In genomic region chr10:71714592-71714991, GRCh38 we compare ENCODE assay signal across 8 cellular contexts. TPM values are rescaled to one million over a fixed set of nuclear protein-coding genes. Genes with fewer than 3 reads are reported as not detected.
DNase-seq lines count a peak whose midpoint lies in the region; ATAC-seq and TF ChIP-seq lines count a peak whose summit lies in the region.
"Had no signal": no experiment of that assay in that cellular context is flagged by ENCODE, and none has a peak within 500 bp of the region (broad histone marks: within the 10 kb centered on the region; RNA-seq: fewer than 3 reads in every experiment).

No MANE protein-coding gene starts in this region.

- peak overlapping the region; percentile 16 for H3K4me3 ChIP-seq in CD8-positive, alpha-beta memory T cell (ENCODE audit: low read length)
- H3K4me3 ChIP-seq in spleen = peak overlapping the region in 2 of 8 donors; percentile 27 to 48
- H3K4me3 ChIP-seq in OCI-LY7 (ENCODE audit: low read depth, low read length, poor library complexity, severe bottlenecking) = no peak overlapping the region

- TF ChIP-seq POLR2A in spleen (IDR thresholded peaks at IDR 0.05) = no peak

- ATAC-seq in activated CD8-positive, alpha-beta T cell treated with anti-CD3 and anti-CD28 coated beads, Interleukin-2, amount 10 ng/mL, durations not matched to agents 7 days and 5 days = no peak
- no peak for ATAC-seq in GM21381 (IDR thresholded peaks at IDR 0.05; ENCODE audit: unreplicated experiment)

- H3K27me3 ChIP-seq in CD8-positive, alpha-beta memory T cell (ENCODE audit: insufficient read depth, low read length, poor library complexity, severe bottlenecking) = no peaks in the 10 kb centered on the region
- H3K27me3 ChIP-seq in spleen (replicated peaks in 1 of 7) = no peaks in the 10 kb centered on the region

- no peak overlapping the region for H2AFZ ChIP-seq in OCI-LY7 (ENCODE audit: low read length)

- no peak for DNase-seq in CD8-positive, alpha-beta memory T cell
- no peak for DNase-seq in activated CD8-positive, alpha-beta T cell treated with anti-CD3 and anti-CD28 coated beads, Interleukin-2, amount 10 ng/mL, durations not matched to agents 7 days and 5 days
- DNase-seq in immature natural killer cell (no peak), spleen (no peak), OCI-LY7 (ENCODE audit: low spot score) (no peak), DMS 273 treated with DMSO at 0.1 percent for 48 hours (lab: John Stamatoyannopoulos, UW) (no peak)
- DNase-seq: DMS79 had no signal

- H3K27ac Mint-ChIP-seq in CD8-positive, alpha-beta memory T cell = peak overlapping the region; percentile 97 to 100 (median 99)
- H3K27ac Mint-ChIP-seq in activated CD8-positive, alpha-beta T cell treated with anti-CD3 and anti-CD28 coated beads, Interleukin-2, amount 10 ng/mL, durations not matched to agents 7 days and 5 days = peak overlapping the region; percentile 99
- H3K27ac Mint-ChIP-seq in immature natural killer cell = peak overlapping the region in 5 of 6 donors; percentile 69 to 99 (median 79)

- WGBS in spleen, 5 donors = 13 to 67% (median 66%) methylated on average over 1 to 5 of the region's 5 CpGs

- no peaks in the 10 kb centered on the region for H3K36me3 ChIP-seq in CD8-positive, alpha-beta memory T cell (ENCODE audit: insufficient read depth, low read length)
- H3K36me3 ChIP-seq in spleen (no peaks in the 10 kb centered on the region), OCI-LY7 (ENCODE audit: insufficient read depth, low read length) (no peaks in the 10 kb centered on the region)

- no peaks in the 10 kb centered on the region for H4K20me1 ChIP-seq in OCI-LY7 (ENCODE audit: insufficient read depth, low read length)

- H3K27me3 Mint-ChIP-seq in CD8-positive, alpha-beta memory T cell = no peaks in the 10 kb centered on the region
- H3K27me3 Mint-ChIP-seq in activated CD8-positive, alpha-beta T cell treated with anti-CD3 and anti-CD28 coated beads, Interleukin-2, amount 10 ng/mL, durations not matched to agents 7 days and 5 days (ENCODE audit: low read depth) = no peaks in the 10 kb centered on the region
- H3K27me3 Mint-ChIP-seq in immature natural killer cell (ENCODE audit: low read depth in 3 of 3) = no peaks in the 10 kb centered on the region

- POLR2A ChIA-PET in CD8-positive, alpha-beta memory T cell (lab: Charles Lee) = interaction anchor here (1.3 kb wide), 1 partner anchor 8 kb away, joined by 3 read pairs; no protein-coding TSS in a partner anchor
- POLR2A ChIA-PET in activated CD8-positive, alpha-beta T cell treated with anti-CD3 and anti-CD28 coated beads, Interleukin-2, amount 10 ng/mL, durations not matched to agents 7 days and 5 days (lab: Charles Lee) = interaction anchor here (0.6 to 3.0 kb wide), 4 partner anchors 9 to 59 kb away, joined by 4 to 13 read pairs (median 4); partner anchors contain the start of gene VSIR
- POLR2A ChIA-PET in OCI-LY7 (lab: Charles Lee) = interaction anchor here (1.3 kb wide), 1 partner anchor 16 kb away, joined by 3 read pairs; no protein-coding TSS in a partner anchor

- H3K4me1 Mint-ChIP-seq in CD8-positive, alpha-beta memory T cell = peaks cover 50 to 78% (median 55%) of the 10 kb centered on the region in 3 donors
- H3K4me1 Mint-ChIP-seq in activated CD8-positive, alpha-beta T cell treated with anti-CD3 and anti-CD28 coated beads, Interleukin-2, amount 10 ng/mL, durations not matched to agents 7 days and 5 days (ENCODE audit: low read depth) = peaks cover 58% of the 10 kb centered on the region
- H3K4me1 Mint-ChIP-seq in immature natural killer cell = peaks cover 27% of the 10 kb centered on the region in 2 donors

- intact Hi-C loops in spleen (cut with DNase I; ENCODE audit: low total_unique reads) (no loop called here), OCI-LY7 (cut with micrococcal nuclease; ENCODE audit: unreplicated experiment) (loop anchor here (5.0 kb wide), 1 partner anchor 58 kb away; the partner anchor contains the start of gene VSIR)

- TF ChIP-seq CTCF in spleen (IDR thresholded peaks at IDR 0.05 in 8 of 11, conservative IDR thresholded peaks at IDR 0.05 in 3 of 11) (no peak), OCI-LY7 (conservative IDR thresholded peaks at IDR 0.05; ENCODE audit: low read length) (no peak)

- peak overlapping the region; percentile 66 for H3K27ac ChIP-seq in CD8-positive, alpha-beta memory T cell (ENCODE audit: low read depth, low read length)
- H3K27ac ChIP-seq in spleen (peak overlapping the region; percentile 81 to 89 (median 86)), OCI-LY7 (ENCODE audit: low read depth, low read length, poor library complexity, severe bottlenecking) (no peak overlapping the region)

- no TSS peak for BruUV-seq in OCI-LY7 (replicated peaks; lab: Mats Ljungman, UMichigan)

- H3K9me2 ChIP-seq in OCI-LY7 (ENCODE audit: insufficient read depth, low read length) = no peaks in the 10 kb centered on the region

- H3K9me3 ChIP-seq in CD8-positive, alpha-beta memory T cell (ENCODE audit: low read length) = no peaks in the 10 kb centered on the region
- H3K9me3 ChIP-seq in spleen (no peaks in the 10 kb centered on the region), OCI-LY7 (ENCODE audit: low read length) (no peaks in the 10 kb centered on the region)

- H3K9me3 Mint-ChIP-seq in CD8-positive, alpha-beta memory T cell = no peaks in the 10 kb centered on the region
- H3K9me3 Mint-ChIP-seq in activated CD8-positive, alpha-beta T cell treated with anti-CD3 and anti-CD28 coated beads, Interleukin-2, amount 10 ng/mL, durations not matched to agents 7 days and 5 days (ENCODE audit: insufficient read depth) = no peaks in the 10 kb centered on the region
- no peaks in the 10 kb centered on the region for H3K9me3 Mint-ChIP-seq in immature natural killer cell

- H3K36me3 Mint-ChIP-seq in CD8-positive, alpha-beta memory T cell = no peaks in the 10 kb centered on the region
- peaks cover 3% of the 10 kb centered on the region for H3K36me3 Mint-ChIP-seq in activated CD8-positive, alpha-beta T cell treated with anti-CD3 and anti-CD28 coated beads, Interleukin-2, amount 10 ng/mL, durations not matched to agents 7 days and 5 days (ENCODE audit: low read depth)
- no peaks in the 10 kb centered on the region for H3K36me3 Mint-ChIP-seq in immature natural killer cell

- CTCF ChIA-PET in CD8-positive, alpha-beta memory T cell (lab: Charles Lee) = interaction anchor here (0.8 to 11.1 kb wide), 5 partner anchors 8 to 58 kb away, joined by 4 to 160 read pairs (median 24); partner anchors contain the start of gene VSIR
- CTCF ChIA-PET in activated CD8-positive, alpha-beta T cell treated with anti-CD3 and anti-CD28 coated beads, Interleukin-2, amount 10 ng/mL, durations not matched to agents 7 days and 5 days (lab: Charles Lee) = interaction anchor here (0.8 to 7.3 kb wide), 4 partner anchors 12 to 59 kb away, joined by 3 to 50 read pairs (median 14); partner anchors contain the start of gene VSIR
- CTCF ChIA-PET in OCI-LY7 (lab: Charles Lee; ENCODE audit: unreplicated experiment) = interaction anchor here (0.6 kb wide), 1 partner anchor 345 kb away, joined by 3 read pairs; no protein-coding TSS in a partner anchor

- no peak overlapping the region for H3K4me2 ChIP-seq in OCI-LY7 (ENCODE audit: low read length)

- no peaks in the 10 kb centered on the region for H3K79me2 ChIP-seq in OCI-LY7 (ENCODE audit: insufficient read depth, low read depth, low read length)

- peaks cover 55% of the 10 kb centered on the region for H3K4me1 ChIP-seq in CD8-positive, alpha-beta memory T cell (ENCODE audit: insufficient read depth, low read length)
- H3K4me1 ChIP-seq in spleen = peaks cover 37 to 98% (median 73%) of the 10 kb centered on the region in 6 donors
- peaks cover 33% of the 10 kb centered on the region for H3K4me1 ChIP-seq in OCI-LY7 (ENCODE audit: insufficient read depth, low read length, poor library complexity, severe bottlenecking)

- peak overlapping the region; percentile 73 to 90 (median 87) for H3K4me3 Mint-ChIP-seq in CD8-positive, alpha-beta memory T cell
- peak overlapping the region; percentile 80 for H3K4me3 Mint-ChIP-seq in activated CD8-positive, alpha-beta T cell treated with anti-CD3 and anti-CD28 coated beads, Interleukin-2, amount 10 ng/mL, durations not matched to agents 7 days and 5 days
- H3K4me3 Mint-ChIP-seq in immature natural killer cell = peak overlapping the region in 4 of 5 donors; percentile 10 to 87 (median 58)

RNA-seq across cellular contexts. Expression of gene C10orf105, which starts 5.0 kb away (rescaled TPM):
- under 1 TPM; 0.04 to 0.11 TPM for total RNA-seq in CD8-positive, alpha-beta memory T cell
- 0.23 TPM for polyA plus RNA-seq in CD8-positive, alpha-beta memory T cell
- 1 to 10 TPM in 1 of 2 experiments, under 1 TPM in 1; 0.73 to 1.1 TPM for total RNA-seq in activated CD8-positive, alpha-beta T cell treated with anti-CD3 and anti-CD28 coated beads, Interleukin-2, amount 10 ng/mL, durations not matched to agents 7 days and 5 days
- polyA plus RNA-seq in immature natural killer cell (under 1 TPM in 2 of 3 donors, not detected in 1; 0.09 to 0.11 TPM), spleen (under 1 TPM; 0.08 to 0.38 (median 0.20) TPM)
- total RNA-seq in spleen (1 to 10 TPM; 1.4 to 4.4 (median 3.4) TPM), OCI-LY7 (2022) (0.09 and 0.15 TPM in 2 replicates)
- total RNA-seq in OCI-LY7 (2014; rRNA removed; shearing (Covaris generic)) = 0.09 TPM in 1 of 2 replicates, not detected in the other

RNA-seq across cellular contexts. Expression of gene VSIR, which starts 58.7 kb away (rescaled TPM):
- 10 to 100 TPM; 59.6 to 61.4 TPM for total RNA-seq in CD8-positive, alpha-beta memory T cell
- polyA plus RNA-seq in CD8-positive, alpha-beta memory T cell = 349 TPM
- 100 to 1,000 TPM; 127 to 133 TPM for total RNA-seq in activated CD8-positive, alpha-beta T cell treated with anti-CD3 and anti-CD28 coated beads, Interleukin-2, amount 10 ng/mL, durations not matched to agents 7 days and 5 days
- polyA plus RNA-seq in immature natural killer cell (100 to 1,000 TPM; 183 to 376 (median 274) TPM), spleen (10 to 100 TPM; 34.5 to 84.3 (median 50.4) TPM)
- total RNA-seq in spleen (100 to 1,000 TPM; 202 to 512 (median 313) TPM), OCI-LY7 (2022) (4.9 and 9.0 TPM in 2 replicates)
- 2.1 and 2.2 TPM in 2 replicates for total RNA-seq in OCI-LY7 (2014; rRNA removed; shearing (Covaris generic))

Comparison
In these comparisons a context has a peak if more than half of its experiments do, and no peak if none do; other contexts are left out.
1. RNA of gene VSIR, which starts 58.7 kb away (total RNA-seq): 202 to 512 TPM in spleen, 127 to 133 TPM in activated CD8-positive, alpha-beta T cell treated with anti-CD3 and anti-CD28 coated beads, Interleukin-2, amount 10 ng/mL, durations not matched to agents 7 days and 5 days and 59.6 to 61.4 TPM in CD8-positive, alpha-beta memory T cell; 2.1 to 9.0 TPM in OCI-LY7; every median in the first group is over 4 times any median in the second.
2. Peak in every context shown above with its lines, with median percentiles within 50 percentile points of each other: H3K27ac Mint-ChIP-seq and H3K4me3 Mint-ChIP-seq.